8 cellular contexts compared by ENCODE assay signal in the genomic region with DNA sequence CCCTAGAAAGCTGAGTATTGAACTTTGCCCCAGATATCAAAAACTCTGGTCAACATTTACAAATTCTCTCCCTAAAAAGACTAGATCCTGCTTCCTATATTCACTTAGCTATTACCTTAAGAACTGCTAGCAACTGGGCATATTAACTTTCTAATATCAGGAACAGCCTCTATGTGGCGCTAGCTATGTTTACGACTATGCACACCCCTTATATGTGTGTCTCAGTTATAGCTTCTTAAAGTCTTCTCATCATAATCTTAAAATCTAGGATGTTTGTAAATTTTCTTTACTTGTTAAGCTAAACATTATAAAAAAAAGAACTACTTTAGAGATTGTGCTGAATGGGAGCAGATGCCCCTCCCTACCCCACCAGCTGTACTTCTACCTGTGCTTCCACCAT. TPM values are rescaled to one million over a fixed set of nuclear protein-coding genes. Genes with fewer than 3 reads are reported as not detected.
A peak's percentile ranks its signal among the peaks of the same experiment; 100 is the strongest.
DNase-seq lines count a peak whose midpoint lies in the region; ATAC-seq and TF ChIP-seq lines count a peak whose summit lies in the region.

No MANE protein-coding gene starts in this region.

- peaks cover 3% of the 10 kb centered on the region for H3K79me2 ChIP-seq in fibroblast of lung (ENCODE audit: control insufficient read depth, insufficient read depth, low read length)

- no peaks in the 10 kb centered on the region for H3K36me3 ChIP-seq in BJ (ENCODE audit: control insufficient read depth, insufficient read depth, low read length)
- no peaks in the 10 kb centered on the region for H3K36me3 ChIP-seq in fibroblast of lung (ENCODE audit: control insufficient read depth, insufficient read depth, low read length)
- H3K36me3 ChIP-seq in right atrium auricular region, result peaks cover 9% of the 10 kb centered on the region

- H3K4me1 ChIP-seq in fibroblast of lung (ENCODE audit: control insufficient read depth, extremely low read depth, insufficient read depth, low read length) (no peaks in the 10 kb centered on the region), right atrium auricular region (peaks cover 0 to 24% of the 10 kb centered on the region in 2 donors)

- H3K4me2 ChIP-seq in fibroblast of lung (ENCODE audit: extremely low read depth, insufficient read depth, low read length), result no peak overlapping the region

- no peak for ATAC-seq in HG03469 (IDR thresholded peaks at IDR 0.05; ENCODE audit: unreplicated experiment)

- POLR2A ChIA-PET in BJ (lab: Charles Lee), result no interaction called here

- no peaks in the 10 kb centered on the region for H4K20me1 ChIP-seq in fibroblast of lung (ENCODE audit: control insufficient read depth, extremely low read depth, insufficient read depth, low read length)

- H3K27ac ChIP-seq in fibroblast of lung (ENCODE audit: insufficient read depth, low read length) (no peak overlapping the region), right atrium auricular region (no peak overlapping the region)

- no peaks in the 10 kb centered on the region for H3K9me3 ChIP-seq in fibroblast of lung (ENCODE audit: control insufficient read depth, insufficient read depth, low read depth, low read length)
- no peaks in the 10 kb centered on the region for H3K9me3 ChIP-seq in right atrium auricular region

- H3K4me3 ChIP-seq in BJ (ENCODE audit: low read depth, low read length), result no peak overlapping the region
- no peak overlapping the region for H3K4me3 ChIP-seq in HFF-Myc (replicated peaks; ENCODE audit: low read depth, low read length)
- no peak overlapping the region for H3K4me3 ChIP-seq in fibroblast of lung (replicated peaks in 1 of 4; ENCODE audit: control extremely low read depth in 1 of 4, insufficient read depth in 1 of 4, low read depth in 3 of 4, low read length in 4 of 4)
- H3K4me3 ChIP-seq in right atrium auricular region, result no peak overlapping the region

- no peak overlapping the region for H2AFZ ChIP-seq in fibroblast of lung (ENCODE audit: low read length)

- DNase-seq in BJ (ENCODE audit: low read depth) (no peak), HFF-Myc (ENCODE audit: extremely low read depth, low read depth) (peak; percentile 27), SHP77 treated with DMSO at 0.1 percent for 48 hours (lab: John Stamatoyannopoulos, UW) (peak; percentile 30), fibroblast of lung (ENCODE audit: low read depth in 2 of 2) (peak; percentile 28 to 61), activated gamma-delta T cell (lab: John Stamatoyannopoulos, UW) (no peak), right atrium auricular region (ENCODE audit: low spot score) (no peak), HPDE6-E6E7 (ENCODE audit: extremely low spot score) (no peak)

- no peaks in the 10 kb centered on the region; the same call in 1 of the 2 replicates for H3K27me3 ChIP-seq in BJ (ENCODE audit: control insufficient read depth, insufficient read depth, low read length)
- H3K27me3 ChIP-seq in fibroblast of lung (ENCODE audit: control insufficient read depth, insufficient read depth, low read length), result no peaks in the 10 kb centered on the region
- H3K27me3 ChIP-seq in right atrium auricular region, result no peaks in the 10 kb centered on the region

- TF ChIP-seq CTCF in BJ (IDR thresholded peaks at IDR 0.05; ENCODE audit: insufficient read depth, low read depth, low read length) (peak; percentile 33; the same call in 1 of the 2 replicates), HFF-Myc (IDR thresholded peaks at IDR 0.05; ENCODE audit: low read depth, low read length, missing control alignments) (peak; percentile 21), fibroblast of lung (conservative IDR thresholded peaks at IDR 0.05 in 1 of 2, IDR thresholded peaks at IDR 0.05 in 1 of 2; ENCODE audit: low read depth in 1 of 2, low read length in 2 of 2) (peak; percentile 38 to 39), right atrium auricular region (IDR thresholded peaks at IDR 0.05) (peak in 1 of 2 donors; percentile 34)

- CTCF ChIA-PET in BJ (lab: Yijun Ruan, JAX), result interaction anchor here (0.8 to 9.0 kb wide), 14 partner anchors 12 to 565 kb away, joined by 3 to 75 read pairs (median 4); a partner anchor contains a TSS

- H3K9ac ChIP-seq in fibroblast of lung (ENCODE audit: insufficient read depth, low read length), result no peak overlapping the region

RNA-seq across cellular contexts. Expression of a gene that starts 1.7 kb away (rescaled TPM):
- polyA plus RNA-seq in BJ (2011; rRNA removed), result 47.9 and 48.4 TPM in 2 replicates
- 18.7 and 30.9 TPM in 2 replicates for polyA minus RNA-seq in BJ (2011; rRNA and poly(A)+ RNA removed)
- total RNA-seq in fibroblast of lung, result 23.3 and 23.6 TPM in 2 replicates
- 38.2 and 44.2 TPM in 2 replicates for polyA plus RNA-seq in fibroblast of lung
- polyA plus RNA-seq in fibroblast of lung (2012), result 24.3 and 27.7 TPM in 2 replicates
- 13.9 and 28.7 TPM in 2 replicates for polyA minus RNA-seq in fibroblast of lung (ENCODE audit: low replicate concordance)
- 10 to 100 TPM; 23.3 to 37.3 TPM for total RNA-seq in right atrium auricular region

RNA-seq across cellular contexts. Expression of a gene that starts 43.0 kb away (rescaled TPM):
- polyA plus RNA-seq in BJ (2011; rRNA removed), result not detected in 2 replicates
- polyA minus RNA-seq in BJ (2011; rRNA and poly(A)+ RNA removed), result not detected in 2 replicates
- total RNA-seq in fibroblast of lung, result not detected in 2 replicates
- not detected in 2 replicates for polyA plus RNA-seq in fibroblast of lung
- not detected in 2 replicates for polyA plus RNA-seq in fibroblast of lung (2012)
- not detected in 2 replicates for polyA minus RNA-seq in fibroblast of lung (ENCODE audit: low replicate concordance)
- not detected for total RNA-seq in right atrium auricular region

RNA-seq across cellular contexts. Expression of a gene that starts 47.1 kb away (rescaled TPM):
- polyA plus RNA-seq in BJ (2011; rRNA removed) (19.7 and 33.8 TPM in 2 replicates), fibroblast of lung (36.1 and 38.0 TPM in 2 replicates)
- polyA minus RNA-seq in BJ (2011; rRNA and poly(A)+ RNA removed), result 7.2 and 8.7 TPM in 2 replicates
- total RNA-seq in fibroblast of lung (24.9 and 31.7 TPM in 2 replicates), right atrium auricular region (10 to 100 TPM; 17.0 to 18.2 TPM)
- polyA plus RNA-seq in fibroblast of lung (2012), result 22.6 and 23.4 TPM in 2 replicates
- polyA minus RNA-seq in fibroblast of lung (ENCODE audit: low replicate concordance), result 2.3 and 3.2 TPM in 2 replicates

Comparison
In these comparisons a context has a peak if more than half of its experiments do, and no peak if none do; other contexts are left out.
1. DNase-seq: peak in HFF-Myc (single experiment), SHP77 treated with DMSO at 0.1 percent for 48 hours (single experiment) and fibroblast of lung (2 of 2); none in BJ (single experiment), activated gamma-delta T cell (single experiment), right atrium auricular region (single experiment) and HPDE6-E6E7 (single experiment).